Comparison of ENCODE assay signal across 24 cellular contexts in genomic region chr3:148735597-148735996, GRCh38. TPM values are rescaled to one million over a fixed set of nuclear protein-coding genes. Genes with fewer than 3 reads are reported as not detected.
A peak's percentile ranks its signal among the peaks of the same experiment; 100 is the strongest.
DNase-seq lines count a peak whose midpoint lies in the region; ATAC-seq, FAIRE-seq and TF ChIP-seq lines count a peak whose summit lies in the region.
"Had no signal": no experiment of that assay in that cellular context is flagged by ENCODE, and none has a peak within 500 bp of the region (broad histone marks: within the 10 kb centered on the region; RNA-seq: fewer than 3 reads in every experiment).

No MANE protein-coding gene starts in this region.

- no peaks in the 10 kb centered on the region for H3K9me3 ChIP-seq in BLaER1 treated with 17β-estradiol and CSF1 and Interleukin-3, amounts not matched to agents 10 nM and 100 nM (replicated peaks in 1 of 11)
- H3K9me3 ChIP-seq in kidney (ENCODE audit: control insufficient read depth in 1 of 2, low read length in 2 of 2): no peaks in the 10 kb centered on the region
- H3K9me3 ChIP-seq: Caco-2, uterus had no signal

- no peaks in the 10 kb centered on the region for H3K27me3 ChIP-seq in BLaER1 treated with 17β-estradiol and CSF1 and Interleukin-3, amounts not matched to agents 10 nM and 100 nM
- H3K27me3 ChIP-seq: uterus had no signal

- DNase-seq in SHP77 treated with DMSO at 0.1 percent for 48 hours (lab: John Stamatoyannopoulos, UW) (peak; percentile 67), kidney (no peak), activated gamma-delta T cell (lab: John Stamatoyannopoulos, UW) (no peak), NCI-H1417 (lab: John Stamatoyannopoulos, UW) (no peak), NCI-H2227 (lab: John Stamatoyannopoulos, UW; ENCODE audit: unreplicated experiment) (no peak)
- DNase-seq: activated CD4-positive, alpha-beta T cell treated with anti-CD3 and anti-CD28 coated beads for 1 hour; activated naive CD4-positive, alpha-beta T cell treated with Interleukin-2 at 50 U/mL for 16 hours; Caco-2; GDM1; glutamatergic neuron; immature natural killer cell; NCI-H1092; NCI-H2171 treated with DMSO at 0.1 percent for 48 hours; NK-92 treated with Interleukin-12 subunit alpha and Interleukin-12 subunit beta, amount 100 ng/mL, for 24 hours; retina; Right ventricle myocardium superior; stimulated activated naive CD8-positive, alpha-beta T cell treated with anti-CD3 and anti-CD28 coated beads, Interleukin-15, amount 100 ng/mL, for 72 hours; uterus had no signal

- no peaks in the 10 kb centered on the region for H3K36me3 ChIP-seq in BLaER1 treated with 17β-estradiol and CSF1 and Interleukin-3, amounts not matched to agents 10 nM and 100 nM
- no peaks in the 10 kb centered on the region for H3K36me3 ChIP-seq in kidney (ENCODE audit: control insufficient read depth in 1 of 2, insufficient read depth in 2 of 2, low read length in 2 of 2)
- H3K36me3 ChIP-seq: uterus had no signal

- H3K4me3 ChIP-seq in BLaER1 treated with 17β-estradiol and CSF1 and Interleukin-3, amounts not matched to agents 10 nM and 100 nM: no peak overlapping the region
- H3K4me3 ChIP-seq in kidney (ENCODE audit: low read length in 2 of 2): no peak overlapping the region
- H3K4me3 ChIP-seq: uterus had no signal

- H4K20me1 ChIP-seq in BLaER1 treated with 17β-estradiol and CSF1 and Interleukin-3, amounts not matched to agents 10 nM and 100 nM: no peaks in the 10 kb centered on the region

- H3K27ac ChIP-seq in BLaER1 treated with 17β-estradiol and CSF1 and Interleukin-3, amounts not matched to agents 10 nM and 100 nM: no peak overlapping the region
- H3K27ac ChIP-seq in kidney (ENCODE audit: low read depth in 2 of 2, low read length in 2 of 2): no peak overlapping the region
- H3K27ac ChIP-seq: uterus had no signal

- no peak overlapping the region for H3K9ac ChIP-seq in BLaER1 treated with 17β-estradiol and CSF1 and Interleukin-3, amounts not matched to agents 10 nM and 100 nM
- no peak overlapping the region for H3K9ac ChIP-seq in kidney (ENCODE audit: low read length in 2 of 2)

- ATAC-seq in HG03354 (IDR thresholded peaks at IDR 0.05; ENCODE audit: poor library complexity, severe bottlenecking, unreplicated experiment): peak; percentile 69
- ATAC-seq in GM21423 (IDR thresholded peaks at IDR 0.05; ENCODE audit: unreplicated experiment): no peak
- ATAC-seq: stimulated activated naive CD8-positive, alpha-beta T cell treated with anti-CD3 and anti-CD28 coated beads, Interleukin-15, amount 100 ng/mL, for 72 hours had no signal

- intact Hi-C loops in kidney (cut with DNase I): no loop called here

- peaks cover 0 to 15% (median 10%) of the 10 kb centered on the region in 10 experiments; a peak in 15 of 20 replicates for H3K4me1 ChIP-seq in BLaER1 treated with 17β-estradiol and CSF1 and Interleukin-3, amounts not matched to agents 10 nM and 100 nM
- peaks cover 0 to 4% of the 10 kb centered on the region in 2 donors for H3K4me1 ChIP-seq in kidney (ENCODE audit: control insufficient read depth in 1 of 2, insufficient read depth in 1 of 2, low read depth in 1 of 2, low read length in 2 of 2)
- H3K4me1 ChIP-seq: Caco-2, uterus had no signal

- H3K4me2 ChIP-seq in BLaER1 treated with 17β-estradiol and CSF1 and Interleukin-3, amounts not matched to agents 10 nM and 100 nM: peak overlapping the region in 9 of 11 experiments; percentile 4 to 41 (median 19); a peak in 9 of 22 replicates

- peak; percentile 30 for FAIRE-seq in kidney (lab: Jason Lieb, UNC)
- FAIRE-seq: GM12892 had no signal

- TF ChIP-seq CTCF in kidney (IDR thresholded peaks at IDR 0.05; ENCODE audit: borderline replicate concordance, extremely low read depth, insufficient read depth): no peak

RNA-seq across cellular contexts. Expression of gene AGTR1, which starts 37.9 kb away (rescaled TPM):
- total RNA-seq in kidney: 5.6 TPM
- 14.8 TPM for polyA plus RNA-seq in kidney (ENCODE audit: insufficient read depth, low read depth, low replicate concordance)
- total RNA-seq: Caco-2; T-helper 2 cell treated with Interferon-gamma antibody and Interleukin-4, amounts not matched to agents 100 ng/mL and 5 ng/mL, for 36 hours had no signal
- polyA plus RNA-seq: IgD-negative memory B cell, immature natural killer cell had no signal
